ENCODE assay signal across 28 cellular contexts in genomic region chr18:43031169-43031568, GRCh38.
"Had no signal": no experiment of that assay in that cellular context is flagged by ENCODE, and none has a peak within 500 bp of the region (broad histone marks: within the 10 kb centered on the region; RNA-seq: fewer than 3 reads in every experiment).

No MANE protein-coding gene starts in this region.

- H3K9me3 ChIP-seq: body of pancreas, heart left ventricle, left ventricle myocardium inferior, tibial nerve had no signal

- ATAC-seq: activated naive CD8-positive, alpha-beta T cell treated with anti-CD3 and anti-CD28 coated beads, Interleukin-2, amount 50 U/mL, for 24 hours; body of pancreas; esophagus mucosa; heart left ventricle; naive thymus-derived CD8-positive, alpha-beta T cell; right cardiac atrium had no signal

- H3K9me3 Mint-ChIP-seq: activated CD4-positive, alpha-beta T cell treated with anti-CD3 and anti-CD28 coated beads, Interleukin-2, amount 10 ng/mL, durations not matched to agents 24 days and 14 days; activated naive CD4-positive, alpha-beta T cell treated with anti-CD3 and anti-CD28 coated beads, Interleukin-2, amount 50 U/mL, for 24 hours; endodermal cell; neural crest cell; T-helper 1 cell treated with Interleukin-12 subunit alpha and Interleukin-12 subunit beta and Interleukin-4 antibody, amounts not matched to agents 30 μg/mL and 1 μg/mL, for 36 hours had no signal

- H3K4me3 Mint-ChIP-seq: activated CD4-positive, alpha-beta memory T cell treated with anti-CD3 and anti-CD28 coated beads for 36 hours; activated CD4-positive, alpha-beta T cell treated with anti-CD3 and anti-CD28 coated beads, Interleukin-2, amount 10 ng/mL, durations not matched to agents 24 days and 14 days; activated naive CD4-positive, alpha-beta T cell treated with anti-CD3 and anti-CD28 coated beads, Interleukin-2, amount 50 U/mL, for 24 hours; activated naive CD8-positive, alpha-beta T cell treated with anti-CD3 and anti-CD28 coated beads, Interleukin-2, amount 50 U/mL, for 24 hours; endodermal cell; immature natural killer cell; naive thymus-derived CD8-positive, alpha-beta T cell; neural crest cell; T-helper 1 cell treated with Interleukin-12 subunit alpha and Interleukin-12 subunit beta and Interleukin-4 antibody, amounts not matched to agents 30 μg/mL and 1 μg/mL, for 36 hours had no signal

- H3K27me3 Mint-ChIP-seq: activated CD4-positive, alpha-beta memory T cell treated with anti-CD3 and anti-CD28 coated beads for 36 hours; activated CD4-positive, alpha-beta T cell treated with anti-CD3 and anti-CD28 coated beads, Interleukin-2, amount 10 ng/mL, durations not matched to agents 24 days and 14 days; activated naive CD4-positive, alpha-beta T cell treated with anti-CD3 and anti-CD28 coated beads, Interleukin-2, amount 50 U/mL, for 24 hours; activated naive CD8-positive, alpha-beta T cell treated with anti-CD3 and anti-CD28 coated beads, Interleukin-2, amount 50 U/mL, for 24 hours; naive thymus-derived CD8-positive, alpha-beta T cell had no signal

- H3K4me1 Mint-ChIP-seq: activated CD4-positive, alpha-beta T cell treated with anti-CD3 and anti-CD28 coated beads, Interleukin-2, amount 10 ng/mL, durations not matched to agents 24 days and 14 days; activated naive CD4-positive, alpha-beta T cell treated with anti-CD3 and anti-CD28 coated beads, Interleukin-2, amount 50 U/mL, for 24 hours; activated naive CD8-positive, alpha-beta T cell treated with anti-CD3 and anti-CD28 coated beads, Interleukin-2, amount 50 U/mL, for 24 hours; immature natural killer cell; naive thymus-derived CD8-positive, alpha-beta T cell had no signal

- H3K27me3 ChIP-seq: body of pancreas, cardiac muscle cell, heart left ventricle, tibial nerve had no signal

- H3K4me3 ChIP-seq: body of pancreas, cardiac muscle cell, heart left ventricle, left ventricle myocardium inferior, tibial nerve had no signal

- H3K4me1 ChIP-seq: body of pancreas, heart left ventricle, left ventricle myocardium inferior, tibial nerve had no signal

- H3K36me3 Mint-ChIP-seq: activated CD4-positive, alpha-beta memory T cell treated with anti-CD3 and anti-CD28 coated beads for 36 hours; activated naive CD4-positive, alpha-beta T cell treated with anti-CD3 and anti-CD28 coated beads, Interleukin-2, amount 50 U/mL, for 24 hours; immature natural killer cell; naive thymus-derived CD8-positive, alpha-beta T cell had no signal

- H3K27ac Mint-ChIP-seq: activated CD4-positive, alpha-beta memory T cell treated with anti-CD3 and anti-CD28 coated beads for 36 hours; activated CD4-positive, alpha-beta T cell treated with anti-CD3 and anti-CD28 coated beads, Interleukin-2, amount 10 ng/mL, durations not matched to agents 24 days and 14 days; activated naive CD4-positive, alpha-beta T cell treated with anti-CD3 and anti-CD28 coated beads, Interleukin-2, amount 50 U/mL, for 24 hours; activated naive CD8-positive, alpha-beta T cell treated with anti-CD3 and anti-CD28 coated beads, Interleukin-2, amount 50 U/mL, for 24 hours; endodermal cell; immature natural killer cell; naive thymus-derived CD8-positive, alpha-beta T cell; T-helper 1 cell treated with Interleukin-12 subunit alpha and Interleukin-12 subunit beta and Interleukin-4 antibody, amounts not matched to agents 30 μg/mL and 1 μg/mL, for 36 hours had no signal

- DNase-seq: activated CD4-positive, alpha-beta memory T cell treated with anti-CD3 and anti-CD28 coated beads for 36 hours; activated CD4-positive, alpha-beta T cell treated with anti-CD3 and anti-CD28 coated beads, Interleukin-2, amount 10 ng/mL, durations not matched to agents 24 days and 14 days; activated CD4-positive, CD25-positive, alpha-beta regulatory T cell treated with anti-CD3 and anti-CD28 coated beads, Interleukin-2, amount 50 U/mL, for 72 hours; activated CD8-positive, alpha-beta memory T cell treated with anti-CD3 and anti-CD28 coated beads, Interleukin-2, amount 50 U/mL, for 4 hours; activated naive CD8-positive, alpha-beta T cell treated with anti-CD3 and anti-CD28 coated beads, Interleukin-2, amount 50 U/mL, for 24 hours; activated T-cell treated with anti-CD3 and anti-CD28 coated beads, Interleukin-2, amount 50 U/mL, for 1 hour; amygdala; body of pancreas; endodermal cell; foreskin fibroblast; heart left ventricle; hypothalamus; immature natural killer cell; left ventricle myocardium inferior; naive thymus-derived CD8-positive, alpha-beta T cell; occipital lobe; right cardiac atrium; stimulated activated CD4-positive, alpha-beta T cell treated with anti-CD3 and anti-CD28 coated beads, Interleukin-2, amount 100 ng/mL, for 48 hours; stimulated activated naive CD4-positive, alpha-beta T cell treated with Interleukin-2 at 50 U/mL for 16 hours; SW 1271; T-helper 9 cell; WERI-Rb-1 had no signal

- H3K27ac ChIP-seq: body of pancreas, cardiac muscle cell, heart left ventricle, left ventricle myocardium inferior, tibial nerve, WERI-Rb-1 had no signal

- H3K36me3 ChIP-seq: cardiac muscle cell, heart left ventricle, left ventricle myocardium inferior, tibial nerve, WERI-Rb-1 had no signal
